26 cellular contexts compared by ENCODE assay signal in the genomic region with DNA sequence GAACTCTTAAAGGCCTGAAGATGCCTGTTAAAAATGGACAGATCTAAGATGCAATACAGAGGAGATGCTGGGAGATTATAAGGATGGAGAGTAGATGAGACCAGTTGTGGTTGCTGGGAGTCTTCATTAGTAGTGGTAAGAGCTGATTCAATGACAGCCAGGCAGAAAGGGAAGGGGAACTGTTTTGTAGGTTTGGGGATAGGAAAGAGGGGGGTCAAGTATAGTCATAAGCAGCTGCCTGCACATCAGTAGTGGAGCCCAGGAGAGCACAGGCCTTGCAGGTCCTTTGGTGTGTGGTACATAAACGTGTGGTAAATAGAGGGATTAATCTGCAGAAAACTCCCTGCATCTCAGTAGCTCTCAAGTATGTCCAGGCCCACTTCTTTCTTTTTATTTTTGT. TPM values are rescaled to one million over a fixed set of nuclear protein-coding genes. Genes with fewer than 3 reads are reported as not detected.
A peak's percentile ranks its signal among the peaks of the same experiment; 100 is the strongest.
DNase-seq lines count a peak whose midpoint lies in the region; ATAC-seq and TF ChIP-seq lines count a peak whose summit lies in the region.
"Had no signal": no experiment of that assay in that cellular context is flagged by ENCODE, and none has a peak within 500 bp of the region (broad histone marks: within the 10 kb centered on the region; RNA-seq: fewer than 3 reads in every experiment).

No MANE protein-coding gene starts in this region.

- H3K27me3 ChIP-seq in MM.1S (replicated peaks; ENCODE audit: insufficient read depth, low read length) (no peaks in the 10 kb centered on the region), dorsolateral prefrontal cortex (no peaks in the 10 kb centered on the region), thoracic aorta (replicated peaks; ENCODE audit: insufficient read depth) (no peaks in the 10 kb centered on the region)
- H3K27me3 ChIP-seq: cardiac muscle cell, stomach had no signal

- H3K9ac ChIP-seq in MM.1S (ENCODE audit: low read length): peak overlapping the region; percentile 18; the same call in 1 of the 2 replicates

- no peaks in the 10 kb centered on the region for H3K9me3 Mint-ChIP-seq in activated naive CD8-positive, alpha-beta T cell (ENCODE audit: low read depth)
- no peaks in the 10 kb centered on the region for H3K9me3 Mint-ChIP-seq in activated naive CD8-positive, alpha-beta T cell treated with anti-CD3 and anti-CD28 coated beads for 36 hours
- H3K9me3 Mint-ChIP-seq: type B pancreatic cell had no signal

- peaks cover 72% of the 10 kb centered on the region for H3K4me1 Mint-ChIP-seq in activated naive CD8-positive, alpha-beta T cell (ENCODE audit: low read depth)
- H3K4me1 Mint-ChIP-seq in activated naive CD8-positive, alpha-beta T cell treated with anti-CD3 and anti-CD28 coated beads for 36 hours: peaks cover 56% of the 10 kb centered on the region

- TF ChIP-seq CTCF in MM.1S (IDR thresholded peaks at IDR 0.05; ENCODE audit: low read length) (no peak), dorsolateral prefrontal cortex (IDR thresholded peaks at IDR 0.05 in 54 of 56, conservative IDR thresholded peaks at IDR 0.05 in 2 of 56; ENCODE audit: low read depth in 1 of 56, partially characterized antibody in 56 of 56) (no peak), thoracic aorta (IDR thresholded peaks at IDR 0.05) (no peak)

- peak overlapping the region; percentile 40 for H3K4me2 ChIP-seq in MM.1S (ENCODE audit: low read depth, low read length)

- H3K4me3 Mint-ChIP-seq in activated naive CD8-positive, alpha-beta T cell: peak overlapping the region; percentile 1
- no peak overlapping the region for H3K4me3 Mint-ChIP-seq in activated naive CD8-positive, alpha-beta T cell treated with anti-CD3 and anti-CD28 coated beads for 36 hours
- H3K4me3 Mint-ChIP-seq: type B pancreatic cell had no signal

- 0 out of 2 replicates have a peak overlapping the region, but pooled peaks have one; percentile 5 for H2AFZ ChIP-seq in MM.1S (ENCODE audit: low read length)

- H3K27ac ChIP-seq in MM.1S (ENCODE audit: low read length): peak overlapping the region; percentile 79; the same call in 1 of the 2 replicates
- H3K27ac ChIP-seq in dorsolateral prefrontal cortex: peak overlapping the region in 48 of 59 donors; percentile 6 to 85 (median 68)
- peak overlapping the region; percentile 18 to 81 for H3K27ac ChIP-seq in thoracic aorta
- H3K27ac ChIP-seq: C4-2B, cardiac muscle cell, stomach, VCaP had no signal

- no peak for DNase-seq in activated naive CD8-positive, alpha-beta T cell treated with anti-CD3 and anti-CD28 coated beads for 36 hours
- DNase-seq in MM.1S: no peak
- no peak for DNase-seq in dorsolateral prefrontal cortex
- no peak for DNase-seq in thoracic aorta (ENCODE audit: low spot score)
- DNase-seq in sciatic nerve (ENCODE audit: low spot score): no peak
- DNase-seq: activated CD4-positive, alpha-beta T cell treated with anti-CD3 and anti-CD28 coated beads, Interleukin-2, amount 50 U/mL, for 48 hours; activated CD8-positive, alpha-beta memory T cell treated with anti-CD3 and anti-CD28 coated beads, Interleukin-2, amount 50 U/mL, for 48 hours; activated gamma-delta T cell; amygdala; cortex of kidney; HCEC 1CT; kidney; mammary epithelial cell; NCI-H1930; NCI-H226; NCI-H82; occipital lobe; stimulated activated CD4-positive, alpha-beta T cell treated with anti-CD3 and anti-CD28 coated beads, Interleukin-4, amount 100 ng/mL, for 1 hour; stomach had no signal

- peaks cover 22% of the 10 kb centered on the region for H3F3A ChIP-seq in MM.1S (ENCODE audit: insufficient read depth, low read length)

- H3K9me3 ChIP-seq in MM.1S (replicated peaks; ENCODE audit: insufficient read depth, low read length) (no peaks in the 10 kb centered on the region), thoracic aorta (no peaks in the 10 kb centered on the region)
- H3K9me3 ChIP-seq: stomach had no signal

- H4K20me1 ChIP-seq in MM.1S (ENCODE audit: insufficient read depth, low read length): no peaks in the 10 kb centered on the region

- peaks cover 81% of the 10 kb centered on the region for H3K79me2 ChIP-seq in MM.1S (ENCODE audit: low read length)

- H3K36me3 ChIP-seq in MM.1S (replicated peaks; ENCODE audit: insufficient read depth, low read length) (no peaks in the 10 kb centered on the region), thoracic aorta (no peaks in the 10 kb centered on the region)
- H3K36me3 ChIP-seq: cardiac muscle cell, stomach had no signal

- peaks cover 43% of the 10 kb centered on the region for H3K4me1 ChIP-seq in MM.1S (ENCODE audit: low read length)
- peaks cover 66 to 95% of the 10 kb centered on the region in 2 donors for H3K4me1 ChIP-seq in thoracic aorta (ENCODE audit: control insufficient read depth in 1 of 2, low read depth in 2 of 2)

- H3K4me3 ChIP-seq in MM.1S (ENCODE audit: low read length) (peak overlapping the region; percentile 13; the same call in 1 of the 2 replicates), dorsolateral prefrontal cortex (no peak overlapping the region), thoracic aorta (no peak overlapping the region)
- H3K4me3 ChIP-seq: cardiac muscle cell, stomach had no signal

- ATAC-seq in thoracic aorta (ENCODE audit: insufficient number of reproducible peaks, low FRiP score, low read depth) (no peak), GM21737 (IDR thresholded peaks at IDR 0.05; ENCODE audit: unreplicated experiment) (no peak), sciatic nerve (no peak), GM21717 (IDR thresholded peaks at IDR 0.05; ENCODE audit: unreplicated experiment) (no peak)

- H3K27me3 Mint-ChIP-seq in activated naive CD8-positive, alpha-beta T cell: no peaks in the 10 kb centered on the region
- no peaks in the 10 kb centered on the region for H3K27me3 Mint-ChIP-seq in activated naive CD8-positive, alpha-beta T cell treated with anti-CD3 and anti-CD28 coated beads for 36 hours
- H3K27me3 Mint-ChIP-seq: type B pancreatic cell had no signal

- H3K27ac Mint-ChIP-seq in activated naive CD8-positive, alpha-beta T cell: no peak overlapping the region
- H3K27ac Mint-ChIP-seq in activated naive CD8-positive, alpha-beta T cell treated with anti-CD3 and anti-CD28 coated beads for 36 hours: no peak overlapping the region
- H3K27ac Mint-ChIP-seq: type B pancreatic cell had no signal

- H3K9me2 ChIP-seq in MM.1S (replicated peaks; ENCODE audit: insufficient read depth, low read length): no peaks in the 10 kb centered on the region

- intact Hi-C loops in dorsolateral prefrontal cortex (cut with DNase I): no loop called here
- intact Hi-C loops in sciatic nerve (cut with DNase I): no loop called here

- H3K36me3 Mint-ChIP-seq in activated naive CD8-positive, alpha-beta T cell: peaks cover 5% of the 10 kb centered on the region
- H3K36me3 Mint-ChIP-seq in activated naive CD8-positive, alpha-beta T cell treated with anti-CD3 and anti-CD28 coated beads for 36 hours: peaks cover 6% of the 10 kb centered on the region
- H3K36me3 Mint-ChIP-seq: type B pancreatic cell had no signal

RNA-seq across cellular contexts. Expression of gene CDS2, which starts 20.4 kb away (rescaled TPM):
- 10 to 100 TPM; 37.5 to 41.9 TPM for total RNA-seq in activated naive CD8-positive, alpha-beta T cell treated with anti-CD3 and anti-CD28 coated beads for 36 hours
- total RNA-seq in dorsolateral prefrontal cortex (100 to 1,000 TPM; 103 to 195 (median 145) TPM), thoracic aorta (10 to 100 TPM; 63.6 to 85.6 TPM), sciatic nerve (62.7 TPM)

RNA-seq across cellular contexts. Expression of gene PCNA, which starts 27.4 kb away (rescaled TPM):
- total RNA-seq in activated naive CD8-positive, alpha-beta T cell treated with anti-CD3 and anti-CD28 coated beads for 36 hours: 100 to 1,000 TPM; 708 to 723 TPM
- total RNA-seq in dorsolateral prefrontal cortex (10 to 100 TPM; 16.5 to 38.8 (median 26.1) TPM), thoracic aorta (10 to 100 TPM; 20.5 to 39.7 TPM), sciatic nerve (22.3 TPM)

RNA-seq across cellular contexts. Expression of gene TMEM230, which starts 34.3 kb away (rescaled TPM):
- 10 to 100 TPM; 79.4 to 79.7 TPM for total RNA-seq in activated naive CD8-positive, alpha-beta T cell treated with anti-CD3 and anti-CD28 coated beads for 36 hours
- 100 to 1,000 TPM in 4 of 120 experiments, 10 to 100 TPM in 116; 56.1 to 113 (median 78.5) TPM for total RNA-seq in dorsolateral prefrontal cortex
- 100 to 1,000 TPM in 1 of 2 donors, 10 to 100 TPM in 1; 62.8 to 114 TPM for total RNA-seq in thoracic aorta
- total RNA-seq in sciatic nerve: 85.5 TPM

Comparison
In these comparisons a context has a peak if more than half of its experiments do, and no peak if none do; other contexts are left out.
1. RNA of gene PCNA, which starts 27.4 kb away (total RNA-seq): 708 to 723 TPM in activated naive CD8-positive, alpha-beta T cell treated with anti-CD3 and anti-CD28 coated beads for 36 hours; 20.5 to 39.7 TPM in thoracic aorta, 16.5 to 38.8 TPM in dorsolateral prefrontal cortex and 22.3 TPM in sciatic nerve (single experiment); every median in the first group is over 10 times any median in the second.
2. Peak in every context shown above with its lines, with median percentiles within 50 percentile points of each other: H3K27ac ChIP-seq.